ENCODE assay signal across 17 cellular contexts in the genomic region with DNA sequence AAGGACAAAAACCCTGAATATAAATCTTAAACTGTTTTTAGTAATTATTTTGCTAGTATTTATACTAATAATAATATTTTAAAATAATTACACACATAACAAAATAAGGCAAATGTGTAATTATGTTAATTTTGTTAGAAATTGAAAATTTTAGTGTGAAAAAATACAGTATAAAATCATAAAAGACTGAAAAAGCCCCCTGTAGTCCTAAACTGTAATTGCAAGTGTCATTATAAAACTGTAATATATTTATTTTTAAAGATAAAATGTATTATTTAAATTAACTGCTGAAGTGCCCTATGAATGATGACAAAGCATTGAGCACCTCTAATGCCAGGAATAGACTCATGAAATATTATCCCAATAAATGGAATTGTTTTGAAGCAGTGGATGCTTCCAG.
A peak's percentile ranks its signal among the peaks of the same experiment; 100 is the strongest.
DNase-seq lines count a peak whose midpoint lies in the region; ATAC-seq, FAIRE-seq and TF ChIP-seq lines count a peak whose summit lies in the region.
"Had no signal": no experiment of that assay in that cellular context is flagged by ENCODE, and none has a peak within 500 bp of the region (broad histone marks: within the 10 kb centered on the region; RNA-seq: fewer than 3 reads in every experiment).

No MANE protein-coding gene starts in this region.

- H2AFZ ChIP-seq in HepG2 (ENCODE audit: low read length) = peak overlapping the region; percentile 27

- TF ChIP-seq POLR2A in HepG2 (IDR thresholded peaks at IDR 0.05; ENCODE audit: insufficient read depth in 1 of 2, low read depth in 2 of 2, low read length in 2 of 2) (no peak), right lobe of liver (IDR thresholded peaks at IDR 0.05) (no peak), thyroid gland (IDR thresholded peaks at IDR 0.05) (no peak)

- H3K79me2 ChIP-seq in HepG2 (ENCODE audit: insufficient read depth, low read length) = no peaks in the 10 kb centered on the region

- in situ Hi-C loops in HepG2 (cut with HindIII; ENCODE audit: extremely low pct_ligation_motif_present, low pct_unique_long_range_greater_than_20kb) = no loop called here

- H3K27me3 ChIP-seq in HepG2 (ENCODE audit: control insufficient read depth in 1 of 2, insufficient read depth in 2 of 2, low read length in 2 of 2) (no peaks in the 10 kb centered on the region), right lobe of liver (no peaks in the 10 kb centered on the region), kidney epithelial cell (ENCODE audit: control insufficient read depth, insufficient read depth, low read length) (no peaks in the 10 kb centered on the region), thyroid gland (no peaks in the 10 kb centered on the region)
- H3K27me3 ChIP-seq: MG63 had no signal

- no peaks in the 10 kb centered on the region for H4K20me1 ChIP-seq in HepG2 (ENCODE audit: insufficient read depth, low read length)

- H3K4me3 ChIP-seq in HepG2 (replicated peaks in 1 of 3; ENCODE audit: insufficient read depth in 1 of 3, low read depth in 2 of 3, low read length in 3 of 3) (no peak overlapping the region), right lobe of liver (no peak overlapping the region), choroid plexus epithelial cell (ENCODE audit: low read depth, low read length) (no peak overlapping the region), kidney epithelial cell (ENCODE audit: low read depth, low read length) (no peak overlapping the region), thyroid gland (replicated peaks in 1 of 3) (no peak overlapping the region)
- H3K4me3 ChIP-seq: MG63 had no signal

- DNase-seq in HepG2 (ENCODE audit: low spot score) (no peak), right lobe of liver (no peak), choroid plexus epithelial cell (ENCODE audit: low read depth) (peak; percentile 12), kidney epithelial cell (ENCODE audit: low read depth) (no peak), thyroid gland (no peak), HEK293T (ENCODE audit: extremely low spot score) (no peak), SKM-1 treated with dmso at 0.1 percent for 144 hours (lab: John Stamatoyannopoulos, UW; ENCODE audit: unreplicated experiment) (no peak)
- DNase-seq: MG63, NCI-H1092 treated with DMSO at 0.1 percent for 48 hours, NCI-H1694, NCI-H2107, NCI-H2227 treated with DMSO at 0.1 percent for 48 hours, NCI-H524, SHP77 treated with DMSO at 0.1 percent for 48 hours had no signal

- FAIRE-seq in HepG2 (lab: Jason Lieb, UNC) = no peak
- FAIRE-seq: GM19239, H1, RCC 7860 had no signal

- intact Hi-C loops in HepG2 (cut with micrococcal nuclease; ENCODE audit: unreplicated experiment) = loop anchor here (5.0 kb wide), 1 partner anchor 1006 kb away; no protein-coding TSS in a partner anchor
- intact Hi-C loops in right lobe of liver (cut with DNase I) = no loop called here
- intact Hi-C loops in thyroid gland (cut with DNase I) = no loop called here

- no peak for TF ChIP-seq RAD21 in HepG2 (CRISPR knock-in tag; IDR thresholded peaks at IDR 0.05)

- H3K9ac ChIP-seq in HepG2 (ENCODE audit: insufficient read depth, low read depth, low read length) = no peak overlapping the region

- H3K4me2 ChIP-seq in HepG2 (ENCODE audit: low read depth, low read length) = no peak overlapping the region

- H3K4me1 ChIP-seq in HepG2 (ENCODE audit: insufficient read depth, low read length) (no peaks in the 10 kb centered on the region), right lobe of liver (no peaks in the 10 kb centered on the region), thyroid gland (no peaks in the 10 kb centered on the region)

- CTCF ChIA-PET in HepG2 (lab: Yijun Ruan, JAX; ENCODE audit: low intra/inter-chr PET ratio, low total read pairs) (no interaction called here), HEK293T (lab: Yijun Ruan, JAX) (no interaction called here)

- no TSS peak for BruUV-seq in HepG2 (replicated peaks; lab: Mats Ljungman, UMichigan)

- TF ChIP-seq CTCF in HepG2 (CRISPR knock-in tag; IDR thresholded peaks at IDR 0.05) (no peak), right lobe of liver (IDR thresholded peaks at IDR 0.05) (no peak), choroid plexus epithelial cell (conservative IDR thresholded peaks at IDR 0.05; ENCODE audit: low read depth, low read length) (peak; percentile 30), kidney epithelial cell (IDR thresholded peaks at IDR 0.05; ENCODE audit: insufficient read depth, low read length, poor library complexity, severe bottlenecking) (peak; percentile 6), thyroid gland (IDR thresholded peaks at IDR 0.05) (no peak)

- POLR2A ChIA-PET in HepG2 (lab: Yijun Ruan, JAX) (no interaction called here), HEK293T (lab: Yijun Ruan, JAX) (no interaction called here)

- H3K27ac ChIP-seq in HepG2 (ENCODE audit: extremely low read length, insufficient read depth, low read length) = no peak overlapping the region
- H3K27ac ChIP-seq in right lobe of liver = no peak overlapping the region
- no peak overlapping the region for H3K27ac ChIP-seq in thyroid gland

- TF ChIP-seq EP300 in HepG2 (IDR thresholded peaks at IDR 0.05; ENCODE audit: low read depth in 2 of 2, low read length in 2 of 2) (no peak), HepG2 (CRISPR knock-in tag; IDR thresholded peaks at IDR 0.05; ENCODE audit: borderline replicate concordance) (no peak)

- H3K9me3 ChIP-seq in HepG2 (ENCODE audit: low read length) (no peaks in the 10 kb centered on the region), right lobe of liver (no peaks in the 10 kb centered on the region), thyroid gland (no peaks in the 10 kb centered on the region)
- H3K9me3 ChIP-seq: MG63 had no signal

- ATAC-seq in HepG2 (no peak), right lobe of liver (no peak)

- H3K36me3 ChIP-seq in HepG2 (replicated peaks in 1 of 2; ENCODE audit: control insufficient read depth in 1 of 2, insufficient read depth in 2 of 2, low read length in 2 of 2) (no peaks in the 10 kb centered on the region), right lobe of liver (no peaks in the 10 kb centered on the region), kidney epithelial cell (ENCODE audit: control insufficient read depth, insufficient read depth, low read length) (no peaks in the 10 kb centered on the region), thyroid gland (no peaks in the 10 kb centered on the region)
- H3K36me3 ChIP-seq: MG63 had no signal

TF ChIP-seq in HepG2, 621 proteins besides CTCF, POLR2A, EP300 and RAD21:
- TF ChIP-seq, protein P1, sequence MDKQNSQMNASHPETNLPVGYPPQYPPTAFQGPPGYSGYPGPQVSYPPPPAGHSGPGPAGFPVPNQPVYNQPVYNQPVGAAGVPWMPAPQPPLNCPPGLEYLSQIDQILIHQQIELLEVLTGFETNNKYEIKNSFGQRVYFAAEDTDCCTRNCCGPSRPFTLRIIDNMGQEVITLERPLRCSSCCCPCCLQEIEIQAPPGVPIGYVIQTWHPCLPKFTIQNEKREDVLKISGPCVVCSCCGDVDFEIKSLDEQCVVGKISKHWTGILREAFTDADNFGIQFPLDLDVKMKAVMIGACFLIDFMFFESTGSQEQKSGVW (CRISPR knock-in tag; IDR thresholded peaks at IDR 0.05; ENCODE audit: borderline replicate concordance) = no peak
- no peak for TF ChIP-seq ZFP90 (CRISPR knock-in tag; IDR thresholded peaks at IDR 0.05; ENCODE audit: borderline replicate concordance)

TF ChIP-seq in HEK293T, 16 proteins besides CTCF, POLR2A, EP300 and RAD21:
- TF ChIP-seq BHLHE40 (IDR thresholded peaks at IDR 0.05; ENCODE audit: borderline replicate concordance) (no peak), ARNT (IDR thresholded peaks at IDR 0.05) (no peak), TARDBP (IDR thresholded peaks at IDR 0.05) (no peak), ELF4 (IDR thresholded peaks at IDR 0.05) (no peak), L3MBTL2 (conservative IDR thresholded peaks at IDR 0.05) (no peak), FOXM1 (IDR thresholded peaks at IDR 0.05; ENCODE audit: borderline replicate concordance) (no peak), FOXK2 (IDR thresholded peaks at IDR 0.05) (no peak), FOXA1 (IDR thresholded peaks at IDR 0.05) (no peak), SUZ12 (IDR thresholded peaks at IDR 0.05) (no peak), ZNF384 (IDR thresholded peaks at IDR 0.05) (no peak), LEF1 (IDR thresholded peaks at IDR 0.05; ENCODE audit: borderline replicate concordance) (no peak), SP1 (IDR thresholded peaks at IDR 0.05) (no peak), CTBP1 (IDR thresholded peaks at IDR 0.05; ENCODE audit: borderline replicate concordance) (no peak), NFRKB (IDR thresholded peaks at IDR 0.05) (no peak), HDGF (IDR thresholded peaks at IDR 0.05; ENCODE audit: borderline replicate concordance) (no peak)
- TF ChIP-seq, protein P2, sequence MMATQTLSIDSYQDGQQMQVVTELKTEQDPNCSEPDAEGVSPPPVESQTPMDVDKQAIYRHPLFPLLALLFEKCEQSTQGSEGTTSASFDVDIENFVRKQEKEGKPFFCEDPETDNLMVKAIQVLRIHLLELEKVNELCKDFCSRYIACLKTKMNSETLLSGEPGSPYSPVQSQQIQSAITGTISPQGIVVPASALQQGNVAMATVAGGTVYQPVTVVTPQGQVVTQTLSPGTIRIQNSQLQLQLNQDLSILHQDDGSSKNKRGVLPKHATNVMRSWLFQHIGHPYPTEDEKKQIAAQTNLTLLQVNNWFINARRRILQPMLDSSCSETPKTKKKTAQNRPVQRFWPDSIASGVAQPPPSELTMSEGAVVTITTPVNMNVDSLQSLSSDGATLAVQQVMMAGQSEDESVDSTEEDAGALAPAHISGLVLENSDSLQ (IDR thresholded peaks at IDR 0.05) = no peak

Comparison
In these comparisons a context has a peak if more than half of its experiments do, and no peak if none do; other contexts are left out.
1. CTCF ChIP-seq: peak in choroid plexus epithelial cell (single experiment) and kidney epithelial cell (single experiment); none in HepG2 (single experiment), right lobe of liver (0 of 4) and thyroid gland (0 of 6).